ENCODE assay signal across 1 cellular context in the genomic region with DNA sequence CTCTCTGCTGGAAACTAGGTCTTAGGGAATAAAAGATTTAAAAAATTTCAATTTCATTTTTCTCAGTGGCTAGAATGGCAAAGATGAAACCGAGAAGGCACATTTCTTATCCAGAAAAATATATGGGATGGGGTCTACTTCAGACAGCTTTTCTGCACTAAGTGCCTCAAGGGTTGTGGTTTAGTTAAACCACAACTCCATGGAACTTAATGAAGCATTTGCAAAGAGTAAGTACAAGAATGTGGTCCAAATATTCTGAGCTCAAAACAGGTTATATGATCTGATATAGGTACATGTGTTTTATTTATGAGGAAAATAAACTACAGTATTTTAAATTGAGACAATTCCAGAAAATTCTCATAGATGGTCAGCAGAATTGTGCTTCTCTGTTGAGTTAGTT.
TF ChIP-seq lines count a peak whose summit lies in the region.

No MANE protein-coding gene starts in this region.

TF ChIP-seq in HepG2, 621 proteins besides CTCF, POLR2A, EP300 and RAD21 (continued from another document):
- TF ChIP-seq, protein P1, sequence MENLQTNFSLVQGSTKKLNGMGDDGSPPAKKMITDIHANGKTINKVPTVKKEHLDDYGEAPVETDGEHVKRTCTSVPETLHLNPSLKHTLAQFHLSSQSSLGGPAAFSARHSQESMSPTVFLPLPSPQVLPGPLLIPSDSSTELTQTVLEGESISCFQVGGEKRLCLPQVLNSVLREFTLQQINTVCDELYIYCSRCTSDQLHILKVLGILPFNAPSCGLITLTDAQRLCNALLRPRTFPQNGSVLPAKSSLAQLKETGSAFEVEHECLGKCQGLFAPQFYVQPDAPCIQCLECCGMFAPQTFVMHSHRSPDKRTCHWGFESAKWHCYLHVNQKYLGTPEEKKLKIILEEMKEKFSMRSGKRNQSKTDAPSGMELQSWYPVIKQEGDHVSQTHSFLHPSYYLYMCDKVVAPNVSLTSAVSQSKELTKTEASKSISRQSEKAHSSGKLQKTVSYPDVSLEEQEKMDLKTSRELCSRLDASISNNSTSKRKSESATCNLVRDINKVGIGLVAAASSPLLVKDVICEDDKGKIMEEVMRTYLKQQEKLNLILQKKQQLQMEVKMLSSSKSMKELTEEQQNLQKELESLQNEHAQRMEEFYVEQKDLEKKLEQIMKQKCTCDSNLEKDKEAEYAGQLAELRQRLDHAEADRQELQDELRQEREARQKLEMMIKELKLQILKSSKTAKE (CRISPR knock-in tag; IDR thresholded peaks at IDR 0.05; ENCODE audit: borderline replicate concordance) = no peak
- TF ChIP-seq, protein P2, sequence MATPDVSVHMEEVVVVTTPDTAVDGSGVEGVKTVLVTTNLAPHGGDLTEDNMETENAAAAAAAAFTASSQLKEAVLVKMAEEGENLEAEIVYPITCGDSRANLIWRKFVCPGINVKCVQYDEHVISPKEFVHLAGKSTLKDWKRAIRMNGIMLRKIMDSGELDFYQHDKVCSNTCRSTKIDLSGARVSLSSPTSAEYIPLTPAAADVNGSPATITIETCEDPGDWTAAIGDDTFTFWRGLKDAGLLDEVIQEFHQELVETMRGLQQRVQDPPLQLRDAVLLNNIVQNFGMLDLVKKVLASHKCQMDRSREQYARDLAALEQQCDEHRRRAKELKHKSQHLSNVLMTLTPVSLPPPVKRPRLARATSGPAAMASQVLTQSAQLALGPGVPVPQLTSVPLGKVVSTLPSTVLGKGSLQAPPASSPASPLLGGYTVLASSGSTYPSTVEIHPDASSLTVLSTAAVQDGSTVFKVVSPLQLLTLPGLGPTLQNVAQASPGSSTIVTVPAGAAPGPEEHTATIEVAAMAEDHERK (CRISPR knock-in tag; IDR thresholded peaks at IDR 0.05; ENCODE audit: low read depth) = no peak
- TF ChIP-seq SMYD3 (CRISPR knock-in tag; IDR thresholded peaks at IDR 0.05) (no peak), POGZ (CRISPR knock-in tag; IDR thresholded peaks at IDR 0.05) (no peak), ARNTL (CRISPR knock-in tag; IDR thresholded peaks at IDR 0.05) (no peak), ZBTB8A (CRISPR knock-in tag; IDR thresholded peaks at IDR 0.05; ENCODE audit: borderline replicate concordance, low read depth) (no peak), ZNF672 (CRISPR knock-in tag; IDR thresholded peaks at IDR 0.05) (no peak), PHF20 (CRISPR knock-in tag; IDR thresholded peaks at IDR 0.05) (no peak), SMARCC2 (IDR thresholded peaks at IDR 0.05) (no peak), ZNF432 (CRISPR knock-in tag; IDR thresholded peaks at IDR 0.05; ENCODE audit: borderline replicate concordance) (no peak), SNAI1 (CRISPR knock-in tag; IDR thresholded peaks at IDR 0.05; ENCODE audit: borderline replicate concordance) (no peak), ARNT2 (CRISPR knock-in tag; IDR thresholded peaks at IDR 0.05; ENCODE audit: low read depth) (no peak), ZNF776 (CRISPR knock-in tag; IDR thresholded peaks at IDR 0.05) (no peak)
